ENCODE assay signal across 18 cellular contexts in genomic region chr18:27602092-27602491, GRCh38.
"Had no signal": no experiment of that assay in that cellular context is flagged by ENCODE, and none has a peak within 500 bp of the region (broad histone marks: within the 10 kb centered on the region; RNA-seq: fewer than 3 reads in every experiment).

No MANE protein-coding gene starts in this region.

- H3K4me3 ChIP-seq: MG63, SJSA1, SK-N-MC had no signal

- H3K27ac ChIP-seq: HL-60, SJSA1, SK-N-MC had no signal

- FAIRE-seq: HTR-8/SVneo had no signal

- H3K27me3 ChIP-seq: MG63, SJSA1 had no signal

- H3K9me3 ChIP-seq: MG63, SJSA1 had no signal

- DNase-seq: KBM-7, MG63, MV-4-11, NCI-H1105, NCI-H1436 treated with DMSO at 0.1 percent for 48 hours, NCI-H1694, NCI-H2029 treated with DMSO at 0.1 percent for 48 hours, NCI-H2227 treated with DMSO at 0.1 percent for 48 hours, NCI-H524, NCI-H774, PC-3, Right ventricle myocardium superior, SIG-M5 had no signal

- ATAC-seq: Panc1, PC-3 had no signal

- H3K36me3 ChIP-seq: MG63, SJSA1 had no signal
